ENCODE assay signal across 9 cellular contexts in the genomic region with DNA sequence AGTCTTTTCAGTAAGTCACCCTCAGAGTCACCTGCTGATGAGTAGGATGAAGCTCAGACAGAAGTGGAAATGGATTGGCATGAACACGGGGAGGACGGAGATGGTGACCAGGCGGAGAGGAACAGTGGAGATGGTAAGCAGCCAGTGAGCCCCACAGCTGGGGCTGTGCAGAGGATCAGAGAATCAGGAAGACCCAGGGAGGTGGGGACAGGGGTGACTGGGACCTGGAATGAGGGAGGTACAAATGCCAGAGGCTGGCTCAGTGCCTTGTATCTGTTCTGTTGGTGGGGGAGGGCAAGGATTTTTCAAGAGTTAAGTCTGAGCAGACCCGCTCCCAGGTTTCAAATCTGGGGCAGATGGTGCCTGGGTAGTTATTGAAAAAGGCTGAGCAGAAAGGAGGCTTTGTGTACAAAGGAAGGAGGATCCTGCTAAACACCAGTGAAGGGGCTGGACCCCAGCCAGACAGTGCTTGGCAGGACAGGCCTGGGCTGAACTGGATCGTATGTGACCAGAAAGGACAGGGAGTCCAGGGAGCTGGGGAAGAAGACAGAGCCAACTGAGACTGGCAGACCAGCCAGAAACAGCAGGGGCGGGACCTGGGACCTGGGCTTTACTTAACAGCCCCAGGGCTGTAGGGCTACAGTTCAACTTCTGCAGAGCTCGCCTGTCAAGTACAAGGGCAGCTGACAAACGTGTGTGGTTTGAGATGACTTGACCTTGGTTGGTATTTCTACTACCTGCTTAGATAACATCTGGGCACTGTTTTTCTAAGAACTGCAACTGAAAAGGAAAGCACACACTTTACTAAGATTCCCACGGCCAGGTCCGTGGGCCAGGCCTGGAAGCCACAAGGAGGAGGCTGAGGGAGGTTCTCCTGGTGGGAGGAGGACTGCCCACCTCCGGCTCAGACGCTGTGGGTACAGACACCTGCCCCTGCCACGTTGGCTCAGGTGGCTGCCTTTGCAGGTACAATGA. TPM values are rescaled to one million over a fixed set of nuclear protein-coding genes. Genes with fewer than 3 reads are reported as not detected.
DNase-seq lines count a peak whose midpoint lies in the region; FAIRE-seq and TF ChIP-seq lines count a peak whose summit lies in the region.
"Had no signal": no experiment of that assay in that cellular context is flagged by ENCODE, and none has a peak within 500 bp of the region (broad histone marks: within the 10 kb centered on the region; RNA-seq: fewer than 3 reads in every experiment).

No MANE protein-coding gene starts in this region.

- FAIRE-seq in H54 (lab: Jason Lieb, UNC): no peak

- intact Hi-C loops in posterior vena cava (cut with DNase I): no loop called here

- DNase-seq in SIG-M5 treated with dmso at 0.1 percent for 504 hours (lab: John Stamatoyannopoulos, UW; ENCODE audit: unreplicated experiment): peak; percentile 24
- no peak for DNase-seq in SIG-M5 (lab: John Stamatoyannopoulos, UW)
- peak; percentile 41 for DNase-seq in NCI-H1092 treated with DMSO at 0.1 percent for 48 hours (lab: John Stamatoyannopoulos, UW)
- peak; percentile 17 for DNase-seq in foreskin melanocyte
- DNase-seq in superior temporal gyrus (ENCODE audit: extremely low spot score): peak; percentile 78
- DNase-seq in erythroblast (lab: John Stamatoyannopoulos, UW): no peak
- DNase-seq in H54 (ENCODE audit: insufficient read length, low spot score): no peak
- DNase-seq in posterior vena cava (ENCODE audit: low spot score): no peak

- TF ChIP-seq POLR2A in erythroblast (IDR thresholded peaks at IDR 0.05; ENCODE audit: low read length) (no peak), H54 (IDR thresholded peaks at IDR 0.05; ENCODE audit: low read depth, low read length) (no peak)

RNA-seq across cellular contexts. Expression of a gene that starts 13.2 kb away (rescaled TPM):
- not detected for total RNA-seq in posterior vena cava
- total RNA-seq: chondrocyte had no signal

RNA-seq across cellular contexts. Expression of a gene that starts 18.8 kb away (rescaled TPM):
- total RNA-seq in posterior vena cava: 10 to 100 TPM; 29.1 to 36.7 TPM

Comparison
In these comparisons a context has a peak if more than half of its experiments do, and no peak if none do; other contexts are left out.
1. DNase-seq: peak in SIG-M5 treated with dmso at 0.1 percent for 504 hours (single experiment), NCI-H1092 treated with DMSO at 0.1 percent for 48 hours (single experiment), foreskin melanocyte (single experiment) and superior temporal gyrus (single experiment); none in SIG-M5 (single experiment), erythroblast (0 of 2), H54 (single experiment) and posterior vena cava (single experiment).